Comparison of ENCODE assay signal across 18 cellular contexts in genomic region chr3:54531741-54532140, GRCh38.
DNase-seq lines count a peak whose midpoint lies in the region; FAIRE-seq and TF ChIP-seq lines count a peak whose summit lies in the region.
"Had no signal": no experiment of that assay in that cellular context is flagged by ENCODE, and none has a peak within 500 bp of the region (broad histone marks: within the 10 kb centered on the region; RNA-seq: fewer than 3 reads in every experiment).

No MANE protein-coding gene starts in this region.

- H3K9me3 ChIP-seq in BLaER1 (0 out of 2 replicates have a peak, but pooled peaks cover 9% of the 10 kb centered on the region), vagina (no peaks in the 10 kb centered on the region)

- no peak for TF ChIP-seq CTCF in vagina (IDR thresholded peaks at IDR 0.05)

- H4K20me1 ChIP-seq in BLaER1, result no peaks in the 10 kb centered on the region

- H3K4me1 ChIP-seq in BLaER1 (peaks cover 24% of the 10 kb centered on the region), vagina (no peaks in the 10 kb centered on the region)

- H3K27ac ChIP-seq in BLaER1 (no peak overlapping the region), vagina (no peak overlapping the region)

- no peaks in the 10 kb centered on the region for H3K36me3 ChIP-seq in BLaER1
- no peaks in the 10 kb centered on the region for H3K36me3 ChIP-seq in vagina

- peak overlapping the region; percentile 40 for H3K4me2 ChIP-seq in BLaER1
- H3K4me2 ChIP-seq: GM23338 had no signal

- intact Hi-C loops in vagina (cut with DNase I), result no loop called here

- DNase-seq in ecto neural progenitor cell (ENCODE audit: low spot score) (peak; percentile 10), islet precursor cell (peak; percentile 20), vagina (ENCODE audit: extremely low spot score in 2 of 2) (peak; percentile 43 to 47), NOMO-1 treated with DMSO at 0.1 percent for 48 hours (lab: John Stamatoyannopoulos, UW; ENCODE audit: unreplicated experiment) (no peak), RCC 7860 (ENCODE audit: low spot score) (no peak), LoVo (ENCODE audit: low spot score) (no peak)
- DNase-seq: 8988T; Calu3; CD4-positive, alpha-beta T cell; COR-L47; DMS53; DMS79 treated with DMSO at 0.1 percent for 48 hours; GF-D8; H9 had no signal

- TF ChIP-seq POLR2A in vagina (IDR thresholded peaks at IDR 0.05), result no peak

- H3K9ac ChIP-seq in BLaER1, result no peak overlapping the region

- H3K27me3 ChIP-seq in BLaER1 (no peaks in the 10 kb centered on the region), vagina (no peaks in the 10 kb centered on the region)

- FAIRE-seq in RCC 7860 (lab: Jason Lieb, UNC), result no peak
- FAIRE-seq: GM12891, GM18507 had no signal

- H3K4me3 ChIP-seq in BLaER1, result no peak overlapping the region
- no peak overlapping the region for H3K4me3 ChIP-seq in vagina
- H3K4me3 ChIP-seq: GM23338 had no signal

Comparison
In these comparisons a context has a peak if more than half of its experiments do, and no peak if none do; other contexts are left out.
1. DNase-seq: peak in ecto neural progenitor cell (single experiment), islet precursor cell (single experiment) and vagina (2 of 2); none in NOMO-1 treated with DMSO at 0.1 percent for 48 hours (single experiment), RCC 7860 (single experiment) and LoVo (single experiment).